ENCODE assay signal across 8 cellular contexts in genomic region chr18:79524181-79525078, GRCh38.
DNase-seq lines count a peak whose midpoint lies in the region; ATAC-seq and TF ChIP-seq lines count a peak whose summit lies in the region.
"Had no signal": no experiment of that assay in that cellular context is flagged by ENCODE, and none has a peak within 500 bp of the region (broad histone marks: within the 10 kb centered on the region; RNA-seq: fewer than 3 reads in every experiment).

No MANE protein-coding gene starts in this region.

- no peak for TF ChIP-seq POLR2A in ovary (IDR thresholded peaks at IDR 0.05)

- H3K27ac ChIP-seq in ovary = no peak overlapping the region
- H3K27ac ChIP-seq: thoracic aorta had no signal

- WGBS in ovary, 3 donors = 93 to 96% (median 94%) methylated on average over 44 to 63 of the region's 63 CpGs

- in situ Hi-C loops in G401 (cut with HindIII; ENCODE audit: low sequenced_read_pairs) = no loop called here

- peaks cover 6% of the 10 kb centered on the region for H3K4me1 ChIP-seq in ovary (ENCODE audit: insufficient read depth)

- no peaks in the 10 kb centered on the region for H3K27me3 ChIP-seq in ovary

- peak; percentile 68 for DNase-seq in GM20000 (ENCODE audit: low spot score)
- peak; percentile 86 for DNase-seq in activated CD8-positive, alpha-beta memory T cell treated with anti-CD3 and anti-CD28 coated beads, Interleukin-2, amount 50 U/mL, for 48 hours
- peak; percentile 6 to 33 (median 18) for DNase-seq in ovary
- DNase-seq in G401 (ENCODE audit: low spot score) = no peak
- no peak for DNase-seq in NCI-H1694 (lab: John Stamatoyannopoulos, UW)
- DNase-seq in HCEC 1CT = no peak

- peak; percentile 35 for ATAC-seq in HG03439 (IDR thresholded peaks at IDR 0.05; ENCODE audit: unreplicated experiment)

- TF ChIP-seq CTCF in GM20000 (IDR thresholded peaks at IDR 0.05; ENCODE audit: extremely low read depth, missing control alignments) (no peak), ovary (IDR thresholded peaks at IDR 0.05) (no peak)

- no peak overlapping the region for H3K4me3 ChIP-seq in ovary
- H3K4me3 ChIP-seq: thoracic aorta had no signal

- TF ChIP-seq EP300 in ovary (IDR thresholded peaks at IDR 0.05) = no peak

- intact Hi-C loops in ovary (cut with DNase I) = loop anchor here in 3 of 4 donors (5.0 kb wide), 3 partner anchors 118 to 142 kb away; partner anchors contain the start of gene NFATC1 (in 1 of the 3)

- no peaks in the 10 kb centered on the region for H3K9me3 ChIP-seq in ovary
- H3K9me3 ChIP-seq: thoracic aorta had no signal

- no peaks in the 10 kb centered on the region for H3K36me3 ChIP-seq in ovary

Comparison
In these comparisons a context has a peak if more than half of its experiments do, and no peak if none do; other contexts are left out.
1. DNase-seq: peak in GM20000 (single experiment), activated CD8-positive, alpha-beta memory T cell treated with anti-CD3 and anti-CD28 coated beads, Interleukin-2, amount 50 U/mL, for 48 hours (single experiment) and ovary (5 of 5); none in G401 (single experiment), NCI-H1694 (single experiment) and HCEC 1CT (single experiment).